ENCODE assay signal across 10 cellular contexts in the genomic region with DNA sequence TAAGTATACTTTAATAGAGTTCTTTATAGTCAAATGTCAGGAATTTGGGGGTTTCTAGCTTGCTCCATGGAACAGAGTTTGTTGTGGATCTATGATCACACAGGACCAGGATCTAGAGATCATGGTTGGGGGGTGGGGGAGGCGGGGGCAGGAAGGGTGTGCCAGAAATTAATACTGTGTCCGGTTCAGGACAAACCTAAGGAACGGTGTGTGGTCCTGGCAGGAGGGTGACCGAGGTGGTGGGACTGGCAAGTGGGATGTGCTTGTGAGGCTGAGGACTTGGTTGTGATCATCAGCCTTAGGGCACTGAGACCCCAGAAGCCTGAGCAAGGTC. TPM values are rescaled to one million over a fixed set of nuclear protein-coding genes. Genes with fewer than 3 reads are reported as not detected.
DNase-seq lines count a peak whose midpoint lies in the region; ATAC-seq, FAIRE-seq and TF ChIP-seq lines count a peak whose summit lies in the region.
"Had no signal": no experiment of that assay in that cellular context is flagged by ENCODE, and none has a peak within 500 bp of the region (broad histone marks: within the 10 kb centered on the region; RNA-seq: fewer than 3 reads in every experiment).

No MANE protein-coding gene starts in this region.

- H3K27me3 Mint-ChIP-seq in activated naive CD8-positive, alpha-beta T cell = no peaks in the 10 kb centered on the region
- no peaks in the 10 kb centered on the region for H3K27me3 Mint-ChIP-seq in stimulated activated naive B cell treated with anti-CD40 and anti-IgM and Interleukin-4, amounts not matched to agents 10 μg/mL and 1 μg/mL and 100 μg/mL, for 72 hours

- peak overlapping the region; percentile 66 for H3K4me2 ChIP-seq in KMS-11

- no peaks in the 10 kb centered on the region for H3K9me3 Mint-ChIP-seq in activated naive CD8-positive, alpha-beta T cell (ENCODE audit: low read depth)
- no peaks in the 10 kb centered on the region for H3K9me3 Mint-ChIP-seq in stimulated activated naive B cell treated with anti-CD40 and anti-IgM and Interleukin-4, amounts not matched to agents 10 μg/mL and 1 μg/mL and 100 μg/mL, for 72 hours

- H3K79me2 ChIP-seq in KMS-11 (ENCODE audit: insufficient read depth, low read depth) = no peaks in the 10 kb centered on the region

- intact Hi-C loops in kidney (cut with DNase I) = no loop called here

- no peak overlapping the region for H3K27ac Mint-ChIP-seq in activated naive CD8-positive, alpha-beta T cell
- H3K27ac Mint-ChIP-seq in stimulated activated naive B cell treated with anti-CD40 and anti-IgM and Interleukin-4, amounts not matched to agents 10 μg/mL and 1 μg/mL and 100 μg/mL, for 72 hours = no peak overlapping the region

- no peak for ATAC-seq in stimulated activated naive B cell treated with anti-CD40 and anti-IgM and Interleukin-4, amounts not matched to agents 10 μg/mL and 1 μg/mL and 100 μg/mL, for 72 hours (replicated peaks)
- no peak for ATAC-seq in GM19395 (IDR thresholded peaks at IDR 0.05; ENCODE audit: unreplicated experiment)

- TF ChIP-seq CTCF in KMS-11 (conservative IDR thresholded peaks at IDR 0.05; ENCODE audit: low read depth, low read length) (no peak), kidney (IDR thresholded peaks at IDR 0.05; ENCODE audit: borderline replicate concordance, extremely low read depth, insufficient read depth) (no peak)

- no peak for FAIRE-seq in kidney (lab: Jason Lieb, UNC)
- FAIRE-seq in GM19239 (lab: Jason Lieb, UNC) = no peak

- no peaks in the 10 kb centered on the region for H3K36me3 Mint-ChIP-seq in activated naive CD8-positive, alpha-beta T cell
- no peaks in the 10 kb centered on the region for H3K36me3 Mint-ChIP-seq in stimulated activated naive B cell treated with anti-CD40 and anti-IgM and Interleukin-4, amounts not matched to agents 10 μg/mL and 1 μg/mL and 100 μg/mL, for 72 hours

- no peak overlapping the region for H3K9ac ChIP-seq in KMS-11
- H3K9ac ChIP-seq in kidney (ENCODE audit: low read length in 2 of 2) = no peak overlapping the region

- H3K36me3 ChIP-seq in KMS-11 (ENCODE audit: insufficient read depth) (no peaks in the 10 kb centered on the region), kidney (ENCODE audit: control insufficient read depth in 1 of 2, insufficient read depth in 2 of 2, low read length in 2 of 2) (no peaks in the 10 kb centered on the region)

- H3K4me1 ChIP-seq in KMS-11 (ENCODE audit: low read depth, poor library complexity, severe bottlenecking) (peaks cover 18% of the 10 kb centered on the region), kidney (ENCODE audit: control insufficient read depth in 1 of 2, insufficient read depth in 1 of 2, low read depth in 1 of 2, low read length in 2 of 2) (peaks cover 0 to 2% of the 10 kb centered on the region in 2 donors)

- H3K4me1 Mint-ChIP-seq in activated naive CD8-positive, alpha-beta T cell (ENCODE audit: low read depth) = peaks cover 5% of the 10 kb centered on the region
- H3K4me1 Mint-ChIP-seq in stimulated activated naive B cell treated with anti-CD40 and anti-IgM and Interleukin-4, amounts not matched to agents 10 μg/mL and 1 μg/mL and 100 μg/mL, for 72 hours = peaks cover 2 to 6% of the 10 kb centered on the region in 2 donors

- H3K9me3 ChIP-seq in kidney (ENCODE audit: control insufficient read depth in 1 of 2, low read length in 2 of 2) = no peaks in the 10 kb centered on the region

- H3K4me3 ChIP-seq in KMS-11 (IDR thresholded peaks at IDR 0.05; ENCODE audit: insufficient read depth, low read depth, low read length) (no peak overlapping the region), kidney (ENCODE audit: low read length in 2 of 2) (peak overlapping the region; percentile 81 to 90)

- peak overlapping the region; percentile 87 for H3K4me3 Mint-ChIP-seq in activated naive CD8-positive, alpha-beta T cell
- peak overlapping the region; percentile 86 to 88 for H3K4me3 Mint-ChIP-seq in stimulated activated naive B cell treated with anti-CD40 and anti-IgM and Interleukin-4, amounts not matched to agents 10 μg/mL and 1 μg/mL and 100 μg/mL, for 72 hours

- no peak for DNase-seq in kidney
- DNase-seq in stimulated activated naive B cell treated with anti-CD40 and anti-IgM and Interleukin-4, amounts not matched to agents 10 μg/mL and 1 μg/mL and 100 μg/mL, for 72 hours = no peak
- DNase-seq in GM19239 (ENCODE audit: insufficient read length, low spot score) = no peak
- DNase-seq in NCI-H146 treated with DMSO at 0.1 percent for 48 hours (lab: John Stamatoyannopoulos, UW; ENCODE audit: unreplicated experiment) = no peak
- DNase-seq in COLO668 (lab: John Stamatoyannopoulos, UW; ENCODE audit: unreplicated experiment) = no peak

- no peaks in the 10 kb centered on the region for H4K20me1 ChIP-seq in KMS-11 (ENCODE audit: insufficient read depth)

- peak overlapping the region; percentile 77 for H2AFZ ChIP-seq in KMS-11 (ENCODE audit: low read depth)

- no peak overlapping the region for H3K27ac ChIP-seq in KMS-11
- no peak overlapping the region for H3K27ac ChIP-seq in kidney (ENCODE audit: low read depth in 2 of 2, low read length in 2 of 2)

- H3K27me3 ChIP-seq in KMS-11 (ENCODE audit: insufficient read depth, low read depth) = no peaks in the 10 kb centered on the region; the same call in 1 of the 2 replicates

RNA-seq across cellular contexts. Expression of gene GSTA3, which starts 27.9 kb away (rescaled TPM):
- not detected for total RNA-seq in kidney
- not detected for polyA plus RNA-seq in kidney (ENCODE audit: insufficient read depth, low read depth, low replicate concordance)
- total RNA-seq: dermis microvascular lymphatic vessel endothelial cell, liver had no signal
- polyA plus RNA-seq: liver had no signal

RNA-seq across cellular contexts. Expression of gene GSTA5, which starts 41.0 kb away (rescaled TPM):
- total RNA-seq in kidney = not detected
- not detected for polyA plus RNA-seq in kidney (ENCODE audit: insufficient read depth, low read depth, low replicate concordance)
- total RNA-seq: dermis microvascular lymphatic vessel endothelial cell, liver had no signal
- polyA plus RNA-seq: liver had no signal
